Comparison of ENCODE assay signal across 1 cellular context in the genomic region with DNA sequence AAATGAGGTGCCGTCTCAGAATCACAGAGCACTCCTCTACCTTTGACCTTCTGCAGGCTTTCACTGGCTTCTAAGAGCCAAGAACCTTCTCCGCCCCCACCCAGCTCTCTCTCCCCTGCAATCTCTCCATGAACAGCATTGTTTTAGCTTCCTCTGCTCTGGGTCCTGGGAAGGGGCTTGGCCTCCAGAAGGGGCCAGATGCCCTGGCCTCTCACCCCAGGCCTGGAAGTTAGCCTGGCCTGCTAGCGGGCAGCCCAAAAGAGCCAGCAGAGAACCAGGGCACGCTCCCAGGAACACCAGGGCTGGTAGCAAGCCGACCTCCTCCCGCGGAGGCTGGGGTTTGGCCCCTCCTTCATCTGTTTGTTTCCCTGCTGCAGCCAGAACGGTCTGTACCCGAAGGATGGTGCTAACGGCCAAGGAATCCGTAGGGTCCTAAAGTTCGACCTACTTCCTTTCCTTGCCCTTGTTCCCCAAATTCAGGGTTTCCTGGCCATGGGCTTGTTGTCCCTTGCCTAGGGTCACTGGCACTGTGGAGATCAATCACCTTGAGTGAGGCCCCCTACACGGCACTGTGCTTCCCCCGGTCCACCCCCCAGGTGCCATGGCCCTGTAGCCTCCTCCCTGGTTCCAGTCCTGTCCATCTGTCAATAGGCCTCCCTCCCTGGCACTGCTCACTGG.
TF ChIP-seq lines count a peak whose summit lies in the region.

No MANE protein-coding gene starts in this region.

TF ChIP-seq in K562, 482 proteins besides CTCF, POLR2A, EP300 and RAD21 (continued from another document and continues in another):
- TF ChIP-seq, protein P1, sequence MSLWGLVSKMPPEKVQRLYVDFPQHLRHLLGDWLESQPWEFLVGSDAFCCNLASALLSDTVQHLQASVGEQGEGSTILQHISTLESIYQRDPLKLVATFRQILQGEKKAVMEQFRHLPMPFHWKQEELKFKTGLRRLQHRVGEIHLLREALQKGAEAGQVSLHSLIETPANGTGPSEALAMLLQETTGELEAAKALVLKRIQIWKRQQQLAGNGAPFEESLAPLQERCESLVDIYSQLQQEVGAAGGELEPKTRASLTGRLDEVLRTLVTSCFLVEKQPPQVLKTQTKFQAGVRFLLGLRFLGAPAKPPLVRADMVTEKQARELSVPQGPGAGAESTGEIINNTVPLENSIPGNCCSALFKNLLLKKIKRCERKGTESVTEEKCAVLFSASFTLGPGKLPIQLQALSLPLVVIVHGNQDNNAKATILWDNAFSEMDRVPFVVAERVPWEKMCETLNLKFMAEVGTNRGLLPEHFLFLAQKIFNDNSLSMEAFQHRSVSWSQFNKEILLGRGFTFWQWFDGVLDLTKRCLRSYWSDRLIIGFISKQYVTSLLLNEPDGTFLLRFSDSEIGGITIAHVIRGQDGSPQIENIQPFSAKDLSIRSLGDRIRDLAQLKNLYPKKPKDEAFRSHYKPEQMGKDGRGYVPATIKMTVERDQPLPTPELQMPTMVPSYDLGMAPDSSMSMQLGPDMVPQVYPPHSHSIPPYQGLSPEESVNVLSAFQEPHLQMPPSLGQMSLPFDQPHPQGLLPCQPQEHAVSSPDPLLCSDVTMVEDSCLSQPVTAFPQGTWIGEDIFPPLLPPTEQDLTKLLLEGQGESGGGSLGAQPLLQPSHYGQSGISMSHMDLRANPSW (CRISPR knock-in tag; IDR thresholded peaks at IDR 0.05), result peak; percentile 51; the same call in 1 of the 2 replicates
- TF ChIP-seq NR2F6 (CRISPR knock-in tag; IDR thresholded peaks at IDR 0.05) (no peak), TARDBP (IDR thresholded peaks at IDR 0.05) (no peak), MEF2D (tag; conservative IDR thresholded peaks at IDR 0.05; ENCODE audit: low read depth) (no peak), NFIC (IDR thresholded peaks at IDR 0.05) (peak; percentile 27; the same call in 1 of the 2 replicates), NRF1 (conservative IDR thresholded peaks at IDR 0.05 in 1 of 2, IDR thresholded peaks at IDR 0.05 in 1 of 2) (peak in 1 of 2 experiments; percentile 21; a peak in 1 of 4 replicates), CBX5 (IDR thresholded peaks at IDR 0.05; ENCODE audit: borderline replicate concordance, low read depth) (no peak), ETV5 (CRISPR knock-in tag; IDR thresholded peaks at IDR 0.05; ENCODE audit: low read depth) (peak; percentile 71; the same call in 1 of the 2 replicates), U2AF2 (optimal IDR thresholded peaks at IDR 0.05; ENCODE audit: low read depth, low read length) (no peak), YBX1 (IDR thresholded peaks at IDR 0.05) (no peak), ZNF57 (CRISPR knock-in tag; IDR thresholded peaks at IDR 0.05) (no peak), ZNF431 (CRISPR knock-in tag; IDR thresholded peaks at IDR 0.05) (no peak), ZFP30 (CRISPR knock-in tag; IDR thresholded peaks at IDR 0.05; ENCODE audit: borderline replicate concordance) (no peak), CTBP1 (IDR thresholded peaks at IDR 0.05; ENCODE audit: borderline replicate concordance) (peak; percentile 73; the same call in 1 of the 2 replicates), ZNF695 (CRISPR knock-in tag; IDR thresholded peaks at IDR 0.05) (no peak), ESRRB (CRISPR knock-in tag; IDR thresholded peaks at IDR 0.05; ENCODE audit: borderline replicate concordance) (0 out of 2 replicates have a peak, but pooled peaks have one; percentile 25), E2F3 (CRISPR knock-in tag; IDR thresholded peaks at IDR 0.05) (peak; percentile 69), TRIM28 (IDR thresholded peaks at IDR 0.05) (no peak), ZNF785 (CRISPR knock-in tag; IDR thresholded peaks at IDR 0.05) (no peak), ZNF444 (CRISPR knock-in tag; IDR thresholded peaks at IDR 0.05) (no peak), SMAD4 (CRISPR knock-in tag; conservative IDR thresholded peaks at IDR 0.05) (peak; percentile 76), JUNB (CRISPR knock-in tag; conservative IDR thresholded peaks at IDR 0.05) (no peak), ZNF197 (CRISPR knock-in tag; IDR thresholded peaks at IDR 0.05; ENCODE audit: low read depth) (no peak), ZNF384 (IDR thresholded peaks at IDR 0.05; ENCODE audit: low read depth, low read length) (0 out of 2 replicates have a peak, but pooled peaks have one; percentile 6), GATA2 (CRISPR knock-in tag; IDR thresholded peaks at IDR 0.05) (no peak), POLR2AphosphoS5 (IDR thresholded peaks at IDR 0.05; ENCODE audit: control insufficient read depth, insufficient read depth, low read depth, low read length) (no peak; the same call in 1 of the 2 replicates), ZNF586 (CRISPR knock-in tag; conservative IDR thresholded peaks at IDR 0.05) (0 out of 2 replicates have a peak, but pooled peaks have one; percentile 38), KDM2B (CRISPR knock-in tag; IDR thresholded peaks at IDR 0.05) (no peak), DPF2 (IDR thresholded peaks at IDR 0.05) (peak; percentile 75), TAF7 (tag; IDR thresholded peaks at IDR 0.05) (0 out of 2 replicates have a peak, but pooled peaks have one; percentile 15), SMAD2 (IDR thresholded peaks at IDR 0.05; ENCODE audit: low read depth, low read length) (no peak), CBX1 (IDR thresholded peaks at IDR 0.05; ENCODE audit: low read depth) (peak; percentile 71; the same call in 1 of the 2 replicates), SMARCE1 (IDR thresholded peaks at IDR 0.05) (0 out of 2 replicates have a peak, but pooled peaks have one; percentile 21), ZNF589 (CRISPR knock-in tag; IDR thresholded peaks at IDR 0.05; ENCODE audit: low read depth) (no peak), DDX20 (tag; IDR thresholded peaks at IDR 0.05; ENCODE audit: low read depth) (no peak), NFATC3 (IDR thresholded peaks at IDR 0.05) (no peak), POLR2B (IDR thresholded peaks at IDR 0.05; ENCODE audit: low read depth, partially characterized antibody) (no peak), BHLHE40 (IDR thresholded peaks at IDR 0.05; ENCODE audit: low read length) (no peak), POLR3A (IDR thresholded peaks at IDR 0.05; ENCODE audit: borderline replicate concordance, extremely low read depth, insufficient read depth, insufficient read length) (no peak), SMAD1 (IDR thresholded peaks at IDR 0.05; ENCODE audit: low read depth, low read length, partially characterized antibody) (no peak), FOXJ3 (CRISPR knock-in tag; IDR thresholded peaks at IDR 0.05) (no peak)
- TF ChIP-seq, protein P2, sequence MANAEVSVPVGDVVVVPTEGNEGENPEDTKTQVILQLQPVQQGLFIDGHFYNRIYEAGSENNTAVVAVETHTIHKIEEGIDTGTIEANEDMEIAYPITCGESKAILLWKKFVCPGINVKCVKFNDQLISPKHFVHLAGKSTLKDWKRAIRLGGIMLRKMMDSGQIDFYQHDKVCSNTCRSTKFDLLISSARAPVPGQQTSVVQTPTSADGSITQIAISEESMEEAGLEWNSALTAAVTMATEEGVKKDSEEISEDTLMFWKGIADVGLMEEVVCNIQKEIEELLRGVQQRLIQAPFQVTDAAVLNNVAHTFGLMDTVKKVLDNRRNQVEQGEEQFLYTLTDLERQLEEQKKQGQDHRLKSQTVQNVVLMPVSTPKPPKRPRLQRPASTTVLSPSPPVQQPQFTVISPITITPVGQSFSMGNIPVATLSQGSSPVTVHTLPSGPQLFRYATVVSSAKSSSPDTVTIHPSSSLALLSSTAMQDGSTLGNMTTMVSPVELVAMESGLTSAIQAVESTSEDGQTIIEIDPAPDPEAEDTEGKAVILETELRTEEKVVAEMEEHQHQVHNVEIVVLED (CRISPR knock-in tag; IDR thresholded peaks at IDR 0.05), result no peak
- TF ChIP-seq, protein P3, sequence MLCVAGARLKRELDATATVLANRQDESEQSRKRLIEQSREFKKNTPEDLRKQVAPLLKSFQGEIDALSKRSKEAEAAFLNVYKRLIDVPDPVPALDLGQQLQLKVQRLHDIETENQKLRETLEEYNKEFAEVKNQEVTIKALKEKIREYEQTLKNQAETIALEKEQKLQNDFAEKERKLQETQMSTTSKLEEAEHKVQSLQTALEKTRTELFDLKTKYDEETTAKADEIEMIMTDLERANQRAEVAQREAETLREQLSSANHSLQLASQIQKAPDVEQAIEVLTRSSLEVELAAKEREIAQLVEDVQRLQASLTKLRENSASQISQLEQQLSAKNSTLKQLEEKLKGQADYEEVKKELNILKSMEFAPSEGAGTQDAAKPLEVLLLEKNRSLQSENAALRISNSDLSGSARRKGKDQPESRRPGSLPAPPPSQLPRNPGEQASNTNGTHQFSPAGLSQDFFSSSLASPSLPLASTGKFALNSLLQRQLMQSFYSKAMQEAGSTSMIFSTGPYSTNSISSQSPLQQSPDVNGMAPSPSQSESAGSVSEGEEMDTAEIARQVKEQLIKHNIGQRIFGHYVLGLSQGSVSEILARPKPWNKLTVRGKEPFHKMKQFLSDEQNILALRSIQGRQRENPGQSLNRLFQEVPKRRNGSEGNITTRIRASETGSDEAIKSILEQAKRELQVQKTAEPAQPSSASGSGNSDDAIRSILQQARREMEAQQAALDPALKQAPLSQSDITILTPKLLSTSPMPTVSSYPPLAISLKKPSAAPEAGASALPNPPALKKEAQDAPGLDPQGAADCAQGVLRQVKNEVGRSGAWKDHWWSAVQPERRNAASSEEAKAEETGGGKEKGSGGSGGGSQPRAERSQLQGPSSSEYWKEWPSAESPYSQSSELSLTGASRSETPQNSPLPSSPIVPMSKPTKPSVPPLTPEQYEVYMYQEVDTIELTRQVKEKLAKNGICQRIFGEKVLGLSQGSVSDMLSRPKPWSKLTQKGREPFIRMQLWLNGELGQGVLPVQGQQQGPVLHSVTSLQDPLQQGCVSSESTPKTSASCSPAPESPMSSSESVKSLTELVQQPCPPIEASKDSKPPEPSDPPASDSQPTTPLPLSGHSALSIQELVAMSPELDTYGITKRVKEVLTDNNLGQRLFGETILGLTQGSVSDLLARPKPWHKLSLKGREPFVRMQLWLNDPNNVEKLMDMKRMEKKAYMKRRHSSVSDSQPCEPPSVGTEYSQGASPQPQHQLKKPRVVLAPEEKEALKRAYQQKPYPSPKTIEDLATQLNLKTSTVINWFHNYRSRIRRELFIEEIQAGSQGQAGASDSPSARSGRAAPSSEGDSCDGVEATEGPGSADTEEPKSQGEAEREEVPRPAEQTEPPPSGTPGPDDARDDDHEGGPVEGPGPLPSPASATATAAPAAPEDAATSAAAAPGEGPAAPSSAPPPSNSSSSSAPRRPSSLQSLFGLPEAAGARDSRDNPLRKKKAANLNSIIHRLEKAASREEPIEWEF (CRISPR knock-in tag; IDR thresholded peaks at IDR 0.05), result no peak
- TF ChIP-seq, protein P4, sequence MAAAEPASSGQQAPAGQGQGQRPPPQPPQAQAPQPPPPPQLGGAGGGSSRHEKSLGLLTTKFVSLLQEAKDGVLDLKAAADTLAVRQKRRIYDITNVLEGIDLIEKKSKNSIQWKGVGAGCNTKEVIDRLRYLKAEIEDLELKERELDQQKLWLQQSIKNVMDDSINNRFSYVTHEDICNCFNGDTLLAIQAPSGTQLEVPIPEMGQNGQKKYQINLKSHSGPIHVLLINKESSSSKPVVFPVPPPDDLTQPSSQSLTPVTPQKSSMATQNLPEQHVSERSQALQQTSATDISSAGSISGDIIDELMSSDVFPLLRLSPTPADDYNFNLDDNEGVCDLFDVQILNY (CRISPR knock-in tag; IDR thresholded peaks at IDR 0.05), result no peak
- TF ChIP-seq, protein P5, sequence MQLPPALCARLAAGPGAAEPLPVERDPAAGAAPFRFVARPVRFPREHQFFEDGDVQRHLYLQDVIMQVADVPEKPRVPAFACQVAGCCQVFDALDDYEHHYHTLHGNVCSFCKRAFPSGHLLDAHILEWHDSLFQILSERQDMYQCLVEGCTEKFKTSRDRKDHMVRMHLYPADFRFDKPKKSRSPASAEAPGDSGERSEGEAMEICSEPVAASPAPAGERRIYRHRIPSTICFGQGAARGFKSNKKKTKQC (CRISPR knock-in tag; IDR thresholded peaks at IDR 0.05), result no peak
- TF ChIP-seq, protein P6, sequence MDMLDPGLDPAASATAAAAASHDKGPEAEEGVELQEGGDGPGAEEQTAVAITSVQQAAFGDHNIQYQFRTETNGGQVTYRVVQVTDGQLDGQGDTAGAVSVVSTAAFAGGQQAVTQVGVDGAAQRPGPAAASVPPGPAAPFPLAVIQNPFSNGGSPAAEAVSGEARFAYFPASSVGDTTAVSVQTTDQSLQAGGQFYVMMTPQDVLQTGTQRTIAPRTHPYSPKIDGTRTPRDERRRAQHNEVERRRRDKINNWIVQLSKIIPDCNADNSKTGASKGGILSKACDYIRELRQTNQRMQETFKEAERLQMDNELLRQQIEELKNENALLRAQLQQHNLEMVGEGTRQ (CRISPR knock-in tag; IDR thresholded peaks at IDR 0.05), result no peak
- TF ChIP-seq, protein P7, sequence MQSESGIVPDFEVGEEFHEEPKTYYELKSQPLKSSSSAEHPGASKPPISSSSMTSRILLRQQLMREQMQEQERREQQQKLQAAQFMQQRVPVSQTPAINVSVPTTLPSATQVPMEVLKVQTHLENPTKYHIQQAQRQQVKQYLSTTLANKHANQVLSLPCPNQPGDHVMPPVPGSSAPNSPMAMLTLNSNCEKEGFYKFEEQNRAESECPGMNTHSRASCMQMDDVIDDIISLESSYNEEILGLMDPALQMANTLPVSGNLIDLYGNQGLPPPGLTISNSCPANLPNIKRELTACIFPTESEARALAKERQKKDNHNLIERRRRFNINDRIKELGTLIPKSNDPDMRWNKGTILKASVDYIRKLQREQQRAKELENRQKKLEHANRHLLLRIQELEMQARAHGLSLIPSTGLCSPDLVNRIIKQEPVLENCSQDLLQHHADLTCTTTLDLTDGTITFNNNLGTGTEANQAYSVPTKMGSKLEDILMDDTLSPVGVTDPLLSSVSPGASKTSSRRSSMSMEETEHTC (IDR thresholded peaks at IDR 0.05), result no peak
- TF ChIP-seq, protein P8, sequence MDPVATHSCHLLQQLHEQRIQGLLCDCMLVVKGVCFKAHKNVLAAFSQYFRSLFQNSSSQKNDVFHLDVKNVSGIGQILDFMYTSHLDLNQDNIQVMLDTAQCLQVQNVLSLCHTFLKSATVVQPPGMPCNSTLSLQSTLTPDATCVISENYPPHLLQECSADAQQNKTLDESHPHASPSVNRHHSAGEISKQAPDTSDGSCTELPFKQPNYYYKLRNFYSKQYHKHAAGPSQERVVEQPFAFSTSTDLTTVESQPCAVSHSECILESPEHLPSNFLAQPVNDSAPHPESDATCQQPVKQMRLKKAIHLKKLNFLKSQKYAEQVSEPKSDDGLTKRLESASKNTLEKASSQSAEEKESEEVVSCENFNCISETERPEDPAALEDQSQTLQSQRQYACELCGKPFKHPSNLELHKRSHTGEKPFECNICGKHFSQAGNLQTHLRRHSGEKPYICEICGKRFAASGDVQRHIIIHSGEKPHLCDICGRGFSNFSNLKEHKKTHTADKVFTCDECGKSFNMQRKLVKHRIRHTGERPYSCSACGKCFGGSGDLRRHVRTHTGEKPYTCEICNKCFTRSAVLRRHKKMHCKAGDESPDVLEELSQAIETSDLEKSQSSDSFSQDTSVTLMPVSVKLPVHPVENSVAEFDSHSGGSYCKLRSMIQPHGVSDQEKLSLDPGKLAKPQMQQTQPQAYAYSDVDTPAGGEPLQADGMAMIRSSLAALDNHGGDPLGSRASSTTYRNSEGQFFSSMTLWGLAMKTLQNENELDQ (CRISPR knock-in tag; IDR thresholded peaks at IDR 0.05; ENCODE audit: borderline replicate concordance), result no peak
- TF ChIP-seq, protein P9, sequence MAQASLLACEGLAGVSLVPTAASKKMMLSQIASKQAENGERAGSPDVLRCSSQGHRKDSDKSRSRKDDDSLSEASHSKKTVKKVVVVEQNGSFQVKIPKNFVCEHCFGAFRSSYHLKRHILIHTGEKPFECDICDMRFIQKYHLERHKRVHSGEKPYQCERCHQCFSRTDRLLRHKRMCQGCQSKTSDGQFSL (CRISPR knock-in tag; IDR thresholded peaks at IDR 0.05), result no peak
- TF ChIP-seq, protein P9 (tag; IDR thresholded peaks at IDR 0.05), result peak in 1 of 2 experiments; percentile 49; a peak in 1 of 4 replicates
